Comparison of ENCODE assay signal across 11 cellular contexts in genomic region chr1:168256164-168256563, GRCh38.
"Had no signal": no experiment of that assay in that cellular context is flagged by ENCODE, and none has a peak within 500 bp of the region (broad histone marks: within the 10 kb centered on the region; RNA-seq: fewer than 3 reads in every experiment).

No MANE protein-coding gene starts in this region.

- FAIRE-seq: H1, H54 had no signal

- H3K4me2 ChIP-seq: GM23338 had no signal

- H3K9ac ChIP-seq: GM23248 had no signal

- H3K4me3 ChIP-seq: GM23248, GM23338, HAP-1 had no signal

- H3K27ac ChIP-seq: GM23248 had no signal

- DNase-seq: GM23248, GOT3, H7, H9, HCEC 1CT, HFFc6 had no signal

- H2AFZ ChIP-seq: GM23248, GM23338 had no signal

- ATAC-seq: GM23338, HCT116 had no signal

- H3K4me3 Mint-ChIP-seq: GM23338, H9, HFFc6 had no signal

- H3K27ac Mint-ChIP-seq: GM23338, H9, HFFc6 had no signal
